ENCODE assay signal across 8 cellular contexts in the genomic region with DNA sequence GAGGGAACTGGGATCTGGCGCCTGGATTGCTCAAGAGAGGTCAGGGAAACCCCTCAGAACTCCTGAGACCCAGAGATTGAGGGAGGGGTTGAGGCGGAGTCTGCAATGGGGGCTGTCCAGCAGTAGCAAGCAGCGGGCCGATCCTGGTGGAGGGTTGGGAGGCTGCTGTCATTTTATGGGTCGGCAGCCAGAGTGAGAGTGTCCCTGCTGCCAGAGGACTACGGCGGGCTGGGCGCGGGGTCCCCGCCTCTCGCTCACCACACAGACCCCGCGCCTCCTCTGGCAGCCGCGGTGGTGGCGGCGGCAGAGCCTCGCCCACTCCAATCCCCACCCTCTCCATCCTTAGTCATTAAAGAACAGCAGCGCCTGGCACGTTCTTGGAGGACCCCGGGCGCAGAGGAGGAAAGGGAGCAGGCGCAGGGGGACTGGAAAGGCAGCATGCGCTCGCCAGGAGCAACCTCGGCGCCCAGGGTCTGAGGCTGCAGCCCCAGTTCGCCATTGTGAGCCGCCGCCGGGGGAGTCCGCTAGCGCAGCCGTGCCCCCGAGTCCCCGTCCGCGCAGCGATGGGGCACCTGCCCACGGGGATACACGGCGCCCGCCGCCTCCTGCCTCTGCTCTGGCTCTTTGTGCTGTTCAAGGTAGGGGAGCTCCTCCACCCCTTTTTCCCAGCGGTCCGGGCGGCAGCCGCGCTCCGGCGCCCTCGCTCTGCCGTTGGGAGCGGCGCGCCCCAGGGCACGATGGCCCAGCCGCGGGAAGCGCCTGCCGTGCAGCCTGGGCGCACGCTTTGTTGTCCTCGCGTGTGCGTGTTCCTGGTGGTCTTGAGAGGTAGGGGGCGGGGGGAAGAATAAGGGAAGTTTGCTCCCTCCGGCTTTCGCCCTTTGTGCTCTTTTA. TPM values are rescaled to one million over a fixed set of nuclear protein-coding genes. Genes with fewer than 3 reads are reported as not detected.
DNase-seq lines count a peak whose midpoint lies in the region; TF ChIP-seq lines count a peak whose summit lies in the region.

Gene PTPRO, plus strand, starts transcription at position 345 of the 891 bp plus-strand sequence.

- H4K8ac ChIP-seq in trophoblast cell (ENCODE audit: low read depth, low read length): no peak within 1 kb of the TSS

- DNase-seq in NCI-H1436 (lab: John Stamatoyannopoulos, UW) (peak; percentile 63), NCI-H1436 treated with DMSO at 0.1 percent for 48 hours (lab: John Stamatoyannopoulos, UW) (no peak), NCI-H774 (lab: John Stamatoyannopoulos, UW) (peak; percentile 29), foreskin fibroblast (peak in 1 of 2 donors; percentile 56), trophoblast cell (no peak), NCI-H1048 (lab: John Stamatoyannopoulos, UW) (no peak), ureter (ENCODE audit: low spot score) (no peak), DMS114 treated with DMSO at 0.1 percent for 48 hours (lab: John Stamatoyannopoulos, UW; ENCODE audit: unreplicated experiment) (no peak)

- no peaks in the 10 kb centered on the region for H3K79me2 ChIP-seq in trophoblast cell (ENCODE audit: control insufficient read depth, insufficient read depth, low read length, poor library complexity)

- H2BK5ac ChIP-seq in trophoblast cell (ENCODE audit: low read depth, low read length, poor library complexity): no peak within 1 kb of the TSS

- no peaks in the 10 kb centered on the region for H3K36me3 ChIP-seq in trophoblast cell (ENCODE audit: control insufficient read depth in 1 of 2, insufficient read depth in 2 of 2, low read length in 2 of 2)

- no peak within 1 kb of the TSS for H3K14ac ChIP-seq in trophoblast cell (ENCODE audit: low read length)

- no peak within 1 kb of the TSS for H3K27ac ChIP-seq in trophoblast cell (ENCODE audit: low read depth, low read length)

- H3K4ac ChIP-seq in trophoblast cell (ENCODE audit: low read depth, low read length): no peak within 1 kb of the TSS

- H3K4me3 ChIP-seq in foreskin fibroblast (ENCODE audit: low read depth in 1 of 2, low read length in 2 of 2) (peak within 1 kb of the TSS; percentile 20 to 38), trophoblast cell (ENCODE audit: low read depth, low read length) (peak within 1 kb of the TSS; percentile 63)

- H3K4me1 ChIP-seq in trophoblast cell (ENCODE audit: control insufficient read depth in 1 of 2, insufficient read depth in 2 of 2, low read length in 2 of 2): peaks cover 7 to 9% of the 10 kb centered on the region in 2 experiments

- H2BK120ac ChIP-seq in trophoblast cell (ENCODE audit: insufficient read depth, low read length, poor library complexity): no peak within 1 kb of the TSS

- no peak within 1 kb of the TSS for H2AK5ac ChIP-seq in trophoblast cell (ENCODE audit: low read length)

- no peak within 1 kb of the TSS for H2AFZ ChIP-seq in trophoblast cell (ENCODE audit: insufficient read depth, low read length, poor library complexity)

- no peak within 1 kb of the TSS for H3K18ac ChIP-seq in trophoblast cell (ENCODE audit: low read length)

- no peaks in the 10 kb centered on the region for H3K9me3 ChIP-seq in trophoblast cell (ENCODE audit: insufficient read depth, low read depth, low read length)

- H4K12ac ChIP-seq in trophoblast cell (ENCODE audit: low read depth, low read length): no peak within 1 kb of the TSS

- no peak within 1 kb of the TSS for H2BK12ac ChIP-seq in trophoblast cell (ENCODE audit: low read length)

- no peak within 1 kb of the TSS for H4K91ac ChIP-seq in trophoblast cell (ENCODE audit: low read depth, low read length)

- peaks cover 14% of the 10 kb centered on the region for H3K27me3 ChIP-seq in trophoblast cell (ENCODE audit: insufficient read depth, low read length)

- H3K4me2 ChIP-seq in trophoblast cell (ENCODE audit: low read length): peak within 1 kb of the TSS; percentile 92

- no peak within 1 kb of the TSS for H3K9ac ChIP-seq in trophoblast cell (ENCODE audit: low read length)

- no peaks in the 10 kb centered on the region for H3K79me1 ChIP-seq in trophoblast cell (ENCODE audit: low read length)

- WGBS in trophoblast cell (ENCODE audit: extremely low coverage, insufficient coverage, insufficient read length): no CpG with 5 or more reads among the region's 69 CpGs

- H3K23ac ChIP-seq in trophoblast cell (ENCODE audit: low read length): no peak within 1 kb of the TSS

- TF ChIP-seq CTCF in foreskin fibroblast (IDR thresholded peaks at IDR 0.05; ENCODE audit: low read depth, low read length): no peak

RNA-seq across cellular contexts. Expression of gene PTPRO, which starts in this region (rescaled TPM):
- not detected in 2 replicates for polyA plus RNA-seq in trophoblast cell (2013)
- 3.0 TPM for total RNA-seq in ureter

Comparison
In these comparisons a context has a peak if more than half of its experiments do, and no peak if none do; other contexts are left out.
1. DNase-seq: peak in NCI-H1436 (single experiment) and NCI-H774 (single experiment); none in NCI-H1436 treated with DMSO at 0.1 percent for 48 hours (single experiment), trophoblast cell (0 of 2), NCI-H1048 (single experiment), ureter (single experiment) and DMS114 treated with DMSO at 0.1 percent for 48 hours (single experiment).